Comparison of ENCODE assay signal across 16 cellular contexts in the genomic region with DNA sequence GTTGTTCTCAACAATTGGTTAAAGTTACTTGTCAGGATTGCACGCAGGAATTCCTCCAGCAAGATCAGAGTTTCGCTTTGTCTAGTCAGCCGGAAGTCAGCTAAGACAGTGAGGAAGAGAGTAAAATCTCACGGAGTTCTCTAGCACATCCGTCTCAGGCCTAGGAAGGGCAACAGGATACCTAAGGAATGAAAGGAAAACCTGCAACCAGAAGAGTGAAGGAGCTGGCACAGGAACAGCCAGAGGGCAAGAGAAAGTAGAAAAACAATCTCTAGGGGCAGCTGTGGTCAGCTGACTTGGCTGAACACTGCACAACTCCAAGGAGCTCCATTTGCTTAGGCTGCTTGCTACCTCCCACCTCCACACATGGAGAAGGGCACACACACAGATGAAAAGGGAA. TPM values are rescaled to one million over a fixed set of nuclear protein-coding genes. Genes with fewer than 3 reads are reported as not detected.
A peak's percentile ranks its signal among the peaks of the same experiment; 100 is the strongest.
DNase-seq lines count a peak whose midpoint lies in the region; ATAC-seq and TF ChIP-seq lines count a peak whose summit lies in the region.
"Had no signal": no experiment of that assay in that cellular context is flagged by ENCODE, and none has a peak within 500 bp of the region (broad histone marks: within the 10 kb centered on the region; RNA-seq: fewer than 3 reads in every experiment).

No MANE protein-coding gene starts in this region.

- H3K9me3 ChIP-seq in MG63 (no peaks in the 10 kb centered on the region), breast epithelium (no peaks in the 10 kb centered on the region), stomach smooth muscle (ENCODE audit: control insufficient read depth in 2 of 2, low read length in 2 of 2) (no peaks in the 10 kb centered on the region)
- H3K9me3 ChIP-seq: BLaER1 treated with 17β-estradiol and CSF1 and Interleukin-3, amounts not matched to agents 10 nM and 100 nM had no signal

- H3K27ac ChIP-seq in breast epithelium (peak overlapping the region; percentile 84 to 92), stomach smooth muscle (ENCODE audit: low read length) (no peak overlapping the region)
- H3K27ac ChIP-seq: BLaER1 treated with 17β-estradiol and CSF1 and Interleukin-3, amounts not matched to agents 10 nM and 100 nM had no signal

- ATAC-seq in GM21390 (IDR thresholded peaks at IDR 0.05; ENCODE audit: unreplicated experiment) (no peak), GM19452 (IDR thresholded peaks at IDR 0.05; ENCODE audit: unreplicated experiment) (no peak)
- ATAC-seq: PC-3 had no signal

- H3K9ac ChIP-seq in stomach smooth muscle (ENCODE audit: low read length in 2 of 2) = peak overlapping the region in 1 of 2 donors; percentile 14
- H3K9ac ChIP-seq: BLaER1 treated with 17β-estradiol and CSF1 and Interleukin-3, amounts not matched to agents 10 nM and 100 nM had no signal

- H3K27me3 ChIP-seq in MG63 (no peaks in the 10 kb centered on the region), breast epithelium (no peaks in the 10 kb centered on the region), stomach smooth muscle (ENCODE audit: control insufficient read depth in 1 of 2, insufficient read depth in 2 of 2, low read length in 2 of 2) (no peaks in the 10 kb centered on the region)
- H3K27me3 ChIP-seq: BLaER1 treated with 17β-estradiol and CSF1 and Interleukin-3, amounts not matched to agents 10 nM and 100 nM had no signal

- H3K4me3 ChIP-seq in MG63 = peak overlapping the region; percentile 7
- peak overlapping the region; percentile 7 to 57 (median 39) for H3K4me3 ChIP-seq in breast epithelium
- H3K4me3 ChIP-seq in stomach smooth muscle (ENCODE audit: low read length in 2 of 2) = peak overlapping the region; percentile 3 to 52
- H3K4me3 ChIP-seq: BLaER1 treated with 17β-estradiol and CSF1 and Interleukin-3, amounts not matched to agents 10 nM and 100 nM had no signal

- TF ChIP-seq CTCF in breast epithelium (IDR thresholded peaks at IDR 0.05) = no peak

- intact Hi-C loops in breast epithelium (cut with DNase I; ENCODE audit: low total_unique reads) = no loop called here

- TF ChIP-seq POLR2A in breast epithelium (IDR thresholded peaks at IDR 0.05) = no peak

- DNase-seq in MG63 (peak; percentile 10), breast epithelium (ENCODE audit: low spot score in 2 of 2) (no peak), kidney glomerular epithelial cell (lab: John Stamatoyannopoulos, UW) (peak; percentile 32), SHP77 (lab: John Stamatoyannopoulos, UW) (no peak), GOT3 (lab: John Stamatoyannopoulos, UW) (no peak)
- DNase-seq: amniotic stem cell; DMS79 treated with DMSO at 0.1 percent for 48 hours; HCEC 1CT; NCI-H1092; NCI-H345; PC-3; stimulated activated CD4-positive, alpha-beta T cell treated with anti-CD3 and anti-CD28 coated beads, Interleukin-1b, Interleukin-23, amount 100 ng/mL, for 48 hours had no signal

- H3K36me3 ChIP-seq in MG63 = no peaks in the 10 kb centered on the region
- H3K36me3 ChIP-seq in breast epithelium = no peaks in the 10 kb centered on the region
- H3K36me3 ChIP-seq in stomach smooth muscle (ENCODE audit: control insufficient read depth in 2 of 2, insufficient read depth in 2 of 2, low read length in 2 of 2) = no peaks in the 10 kb centered on the region
- H3K36me3 ChIP-seq: BLaER1 treated with 17β-estradiol and CSF1 and Interleukin-3, amounts not matched to agents 10 nM and 100 nM had no signal

- no peaks in the 10 kb centered on the region for H3K4me1 ChIP-seq in breast epithelium
- H3K4me1 ChIP-seq in stomach smooth muscle (ENCODE audit: control insufficient read depth, insufficient read depth, low read length) = peaks cover 8% of the 10 kb centered on the region
- H3K4me1 ChIP-seq: BLaER1 treated with 17β-estradiol and CSF1 and Interleukin-3, amounts not matched to agents 10 nM and 100 nM had no signal

RNA-seq across cellular contexts. Expression of gene RORA, which starts 23.7 kb away (rescaled TPM):
- 0.82 and 5.5 TPM in 2 replicates for total RNA-seq in MG63 (2014; rRNA removed; shearing (Covaris generic); ENCODE audit: low replicate concordance)
- 10 to 100 TPM; 44.6 to 59.6 (median 53.4) TPM for total RNA-seq in breast epithelium

Comparison
In these comparisons a context has a peak if more than half of its experiments do, and no peak if none do; other contexts are left out.
1. DNase-seq: peak in MG63 (single experiment) and kidney glomerular epithelial cell (single experiment); none in breast epithelium (0 of 2), SHP77 (0 of 2) and GOT3 (single experiment).
2. Peak in every context shown above with its lines, with median percentiles within 50 percentile points of each other: H3K4me3 ChIP-seq.